8 cellular contexts compared by ENCODE assay signal in the genomic region with DNA sequence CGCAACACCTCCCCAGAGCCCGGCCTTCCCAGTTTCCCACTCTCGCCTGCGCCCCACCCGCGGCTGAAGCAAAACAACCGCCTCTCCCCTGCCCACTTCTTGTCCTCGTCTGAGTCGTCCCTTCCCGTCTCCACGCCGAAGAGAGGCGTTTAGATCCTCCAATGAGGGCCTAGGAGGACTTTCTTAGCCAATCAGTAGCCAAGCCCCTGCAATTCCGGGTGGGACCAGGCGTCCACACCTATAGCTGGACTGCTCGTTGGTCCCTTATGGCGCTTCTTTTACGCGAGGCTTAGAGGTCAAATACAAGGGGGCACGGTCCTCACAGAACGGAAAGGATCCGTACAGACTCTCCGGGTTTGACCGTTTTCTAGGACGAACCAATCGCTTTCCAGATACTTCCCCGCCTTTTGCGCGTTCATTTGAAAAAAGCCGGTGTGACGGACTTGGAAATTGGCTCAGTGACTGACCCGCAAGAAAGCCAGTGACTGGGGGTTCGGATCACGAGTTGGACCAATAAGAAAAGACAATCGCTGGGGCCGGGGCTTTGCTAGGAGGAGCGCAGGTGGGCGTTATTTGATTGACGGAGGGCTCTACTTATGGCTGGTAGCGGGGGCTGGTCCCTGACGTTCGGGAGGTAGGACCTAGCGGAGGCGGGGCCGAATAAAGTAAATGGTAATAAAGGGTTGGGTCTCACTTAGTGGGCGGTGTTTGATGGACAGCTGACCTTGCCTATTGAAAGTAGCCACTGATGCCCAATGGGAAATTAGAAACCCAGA. TPM values are rescaled to one million over a fixed set of nuclear protein-coding genes. Genes with fewer than 3 reads are reported as not detected.
DNase-seq lines count a peak whose midpoint lies in the region; ATAC-seq, FAIRE-seq and TF ChIP-seq lines count a peak whose summit lies in the region.

No MANE protein-coding gene starts in this region.

- no peaks in the 10 kb centered on the region for H3K36me3 ChIP-seq in adrenal gland (replicated peaks in 1 of 2)
- H3K36me3 ChIP-seq in parathyroid adenoma (ENCODE audit: control insufficient read depth, insufficient read depth, low read length): no peaks in the 10 kb centered on the region
- no peaks in the 10 kb centered on the region for H3K36me3 ChIP-seq in tibial nerve

- peak overlapping the region; percentile 57 for H2AFZ ChIP-seq in parathyroid adenoma

- peak overlapping the region; percentile 59 for H3K4me2 ChIP-seq in parathyroid adenoma (ENCODE audit: low read length)

- H3K9me3 ChIP-seq in adrenal gland (replicated peaks in 1 of 3) (no peaks in the 10 kb centered on the region), parathyroid adenoma (ENCODE audit: control insufficient read depth, low read length) (no peaks in the 10 kb centered on the region), tibial nerve (peaks cover 0 to 6% (median 0%) of the 10 kb centered on the region in 4 donors)

- H3K27ac ChIP-seq in adrenal gland: peak overlapping the region; percentile 92 to 99 (median 98)
- peak overlapping the region; percentile 87 for H3K27ac ChIP-seq in parathyroid adenoma
- peak overlapping the region; percentile 95 to 99 (median 98) for H3K27ac ChIP-seq in tibial nerve

- H3K4me3 ChIP-seq in adrenal gland: peak overlapping the region in 3 of 4 donors; percentile 9 to 75 (median 69)
- H3K4me3 ChIP-seq in parathyroid adenoma (ENCODE audit: low read depth, low read length): peak overlapping the region; percentile 66
- H3K4me3 ChIP-seq in tibial nerve: peak overlapping the region; percentile 43 to 72 (median 51)

- WGBS in adrenal gland, 4 donors: 0 to 2% (median 1%) methylated on average over 40 to 46 of the region's 46 CpGs
- WGBS in tibial nerve, 2 donors: 1% methylated on average over 45 to 46 of the region's 46 CpGs

- TF ChIP-seq POLR2A in GM12891 (IDR thresholded peaks at IDR 0.05; ENCODE audit: low read depth, low read length) (peak; percentile 60; the same call in 1 of the 2 replicates), adrenal gland (IDR thresholded peaks at IDR 0.05) (peak; percentile 26 to 27), tibial nerve (IDR thresholded peaks at IDR 0.05) (peak; percentile 42 to 68)

- H3K27me3 ChIP-seq in adrenal gland: no peaks in the 10 kb centered on the region
- no peaks in the 10 kb centered on the region for H3K27me3 ChIP-seq in parathyroid adenoma (ENCODE audit: control insufficient read depth, insufficient read depth, low read length)
- no peaks in the 10 kb centered on the region for H3K27me3 ChIP-seq in tibial nerve

- H3K79me2 ChIP-seq in parathyroid adenoma: peaks cover 18% of the 10 kb centered on the region

- TF ChIP-seq EP300 in tibial nerve (IDR thresholded peaks at IDR 0.05): peak; percentile 28 to 94

- H3K4me1 ChIP-seq in adrenal gland (replicated peaks in 1 of 2) (peaks cover 14 to 35% of the 10 kb centered on the region in 2 donors), parathyroid adenoma (peaks cover 6% of the 10 kb centered on the region), tibial nerve (peaks cover 0 to 27% (median 19%) of the 10 kb centered on the region in 4 donors)

- intact Hi-C loops in adrenal gland (cut with DNase I) (loop anchor here in 1 of 2 donors (10.0 kb wide), 1 partner anchor 83 kb away; no protein-coding TSS in a partner anchor), cardiac septum (cut with DNase I) (loop anchor here (5.0 kb wide), 3 partner anchors 66 to 194 kb away; partner anchors contain the start of genes CAMKMT and PREPL)

- H3K9ac ChIP-seq in parathyroid adenoma: peak overlapping the region; percentile 22

- DNase-seq in GM12891 (ENCODE audit: insufficient read length, low spot score): peak; percentile 87
- peak; percentile 100 for DNase-seq in NCI-H1436 (lab: John Stamatoyannopoulos, UW)
- peak; percentile 96 for DNase-seq in T follicular helper cell (ENCODE audit: low read depth)
- DNase-seq in adrenal gland: peak; percentile 98 to 100 (median 100)
- peak; percentile 99 for DNase-seq in cardiac septum (ENCODE audit: low spot score)
- DNase-seq in tibial nerve (ENCODE audit: low spot score in 2 of 2): peak; percentile 99

- FAIRE-seq in GM12891 (lab: Jason Lieb, UNC): no peak

- TF ChIP-seq CTCF in adrenal gland (IDR thresholded peaks at IDR 0.05): peak in 1 of 6 experiments; percentile 3
- TF ChIP-seq CTCF in parathyroid adenoma (IDR thresholded peaks at IDR 0.05): no peak
- TF ChIP-seq CTCF in tibial nerve (IDR thresholded peaks at IDR 0.05): peak in 2 of 5 experiments; percentile 42 to 43

- ATAC-seq in HG02840 (IDR thresholded peaks at IDR 0.05; ENCODE audit: low FRiP score, unreplicated experiment): peak; percentile 88

TF ChIP-seq in GM12891, 5 proteins besides CTCF, POLR2A, EP300 and RAD21:
- TF ChIP-seq TAF1 (IDR thresholded peaks at IDR 0.05; ENCODE audit: low read depth, low read length) (no peak), POU2F2 (IDR thresholded peaks at IDR 0.05; ENCODE audit: low read depth, low read length) (0 out of 2 replicates have a peak, but pooled peaks have one; percentile 47), SPI1 (IDR thresholded peaks at IDR 0.05; ENCODE audit: low read depth, low read length) (no peak), PAX5 (IDR thresholded peaks at IDR 0.05; ENCODE audit: insufficient read depth, low read length, severe bottlenecking) (no peak), POLR2AphosphoS5 (IDR thresholded peaks at IDR 0.05; ENCODE audit: low read depth, low read length) (peak; percentile 61; the same call in 1 of the 2 replicates)

RNA-seq across cellular contexts. Expression of gene PPM1B, which starts 0.6 kb away (rescaled TPM):
- polyA plus RNA-seq in GM12891 (2012; ENCODE audit: low read depth, missing spikeins): 18.6 TPM
- total RNA-seq in adrenal gland (10 to 100 TPM; 12.5 to 44.9 (median 35.1) TPM), cardiac septum (68.4 TPM), tibial nerve (10 to 100 TPM; 35.1 to 72.6 (median 61.5) TPM)
- polyA plus RNA-seq in adrenal gland: 10 to 100 TPM; 12.2 to 36.4 (median 13.4) TPM

Comparison
In these comparisons a context has a peak if more than half of its experiments do, and no peak if none do; other contexts are left out.
1. Peak in every context shown above with its lines: DNase-seq, ATAC-seq, H3K4me3 ChIP-seq and H3K27ac ChIP-seq.